Comparison of ENCODE assay signal across 26 cellular contexts in genomic region chr10:15476337-15476736, GRCh38.
"Had no signal": no experiment of that assay in that cellular context is flagged by ENCODE, and none has a peak within 500 bp of the region (broad histone marks: within the 10 kb centered on the region; RNA-seq: fewer than 3 reads in every experiment).

No MANE protein-coding gene starts in this region.

- H3K4me1 Mint-ChIP-seq: naive thymus-derived CD4-positive, alpha-beta T cell; stimulated activated effector memory CD8-positive, alpha-beta T cell treated with anti-CD3 and anti-CD28 coated beads, Interleukin-12 subunit alpha, Interleukin-12 subunit beta, amount 100 ng/mL, for 72 hours had no signal

- H3K27ac Mint-ChIP-seq: naive thymus-derived CD4-positive, alpha-beta T cell; nephron progenitor cell; stimulated activated effector memory CD8-positive, alpha-beta T cell treated with anti-CD3 and anti-CD28 coated beads, Interleukin-12 subunit alpha, Interleukin-12 subunit beta, amount 100 ng/mL, for 72 hours had no signal

- H3K4me1 ChIP-seq: esophagus muscularis mucosa, lower lobe of right lung, prostate gland, sigmoid colon, testis, upper lobe of right lung had no signal

- H3K4me3 ChIP-seq: coronary artery, esophagus muscularis mucosa, heart right ventricle, lower lobe of right lung, prostate gland, sigmoid colon, stomach, testis, tibial nerve, upper lobe of right lung, uterus had no signal

- H3K4me3 Mint-ChIP-seq: naive thymus-derived CD4-positive, alpha-beta T cell; nephron progenitor cell; stimulated activated effector memory CD8-positive, alpha-beta T cell treated with anti-CD3 and anti-CD28 coated beads, Interleukin-12 subunit alpha, Interleukin-12 subunit beta, amount 100 ng/mL, for 72 hours had no signal

- H3K36me3 Mint-ChIP-seq: stimulated activated effector memory CD8-positive, alpha-beta T cell treated with anti-CD3 and anti-CD28 coated beads, Interleukin-12 subunit alpha, Interleukin-12 subunit beta, amount 100 ng/mL, for 72 hours had no signal

- H3K9me3 Mint-ChIP-seq: stimulated activated effector memory CD8-positive, alpha-beta T cell treated with anti-CD3 and anti-CD28 coated beads, Interleukin-12 subunit alpha, Interleukin-12 subunit beta, amount 100 ng/mL, for 72 hours had no signal

- H3K9me3 ChIP-seq: esophagus muscularis mucosa, lower lobe of right lung, prostate gland, sigmoid colon, stomach, testis, tibial nerve, upper lobe of right lung, uterus had no signal

- H3K27me3 ChIP-seq: esophagus muscularis mucosa, sigmoid colon, testis, tibial nerve, upper lobe of right lung, uterus had no signal

- H3K27ac ChIP-seq: esophagus muscularis mucosa, heart right ventricle, lower lobe of right lung, prostate gland, sigmoid colon, stomach, testis, tibial nerve, upper lobe of right lung, uterus had no signal

- ATAC-seq: heart right ventricle; left ventricle myocardium superior; lower lobe of right lung; naive thymus-derived CD4-positive, alpha-beta T cell; right cardiac atrium; stimulated activated effector memory CD8-positive, alpha-beta T cell treated with anti-CD3 and anti-CD28 coated beads, Interleukin-12 subunit alpha, Interleukin-12 subunit beta, amount 100 ng/mL, for 72 hours; upper lobe of right lung had no signal

- DNase-seq: dermis blood vessel endothelial cell; effector memory CD4-positive, alpha-beta T cell; foreskin melanocyte; glutamatergic neuron; heart right ventricle; hippocampal formation; left ventricle myocardium superior; lower lobe of right lung; naive thymus-derived CD4-positive, alpha-beta T cell; nephron progenitor cell; nucleus accumbens; sigmoid colon; stimulated activated CD4-positive, alpha-beta T cell treated with anti-CD3 and anti-CD28 coated beads, Interleukin-2, amount 100 ng/mL, for 24 hours; stimulated activated CD4-positive, alpha-beta T cell treated with anti-CD3 and anti-CD28 coated beads, Interleukin-4, amount 100 ng/mL, for 24 hours; stimulated activated naive CD4-positive, alpha-beta T cell treated with Interleukin-2 at 50 U/mL for 16 hours; stomach; substantia nigra; testis; upper lobe of right lung; uterus had no signal

- H3K36me3 ChIP-seq: esophagus muscularis mucosa, heart right ventricle, lower lobe of right lung, prostate gland, sigmoid colon, stomach, tibial nerve, upper lobe of right lung, uterus had no signal
